ENCODE assay signal across 10 cellular contexts in the genomic region with DNA sequence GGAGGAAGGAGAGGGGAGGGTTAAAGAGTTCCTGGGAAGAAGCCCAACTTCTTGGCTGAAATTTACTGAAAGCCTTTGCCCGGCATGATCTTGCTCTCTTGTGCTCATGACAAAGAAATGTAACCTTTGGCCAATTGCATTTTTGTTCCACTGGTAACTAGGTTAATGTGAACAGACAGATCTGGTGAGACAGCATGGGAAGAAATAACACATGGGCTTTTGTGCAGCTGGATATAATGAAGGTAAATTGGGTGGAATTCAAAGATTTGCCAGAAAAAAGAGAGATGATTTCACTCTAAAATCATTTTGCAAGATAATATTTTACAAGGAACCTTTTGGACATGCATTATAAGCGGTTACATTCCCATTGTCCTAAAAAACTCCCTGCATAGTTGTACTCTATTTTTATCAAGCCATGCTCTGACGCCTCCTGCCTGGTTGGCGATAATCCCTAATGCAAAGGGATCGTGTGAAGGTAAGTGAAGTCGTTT.
DNase-seq lines count a peak whose midpoint lies in the region; ATAC-seq, FAIRE-seq and TF ChIP-seq lines count a peak whose summit lies in the region.
"Had no signal": no experiment of that assay in that cellular context is flagged by ENCODE, and none has a peak within 500 bp of the region (broad histone marks: within the 10 kb centered on the region; RNA-seq: fewer than 3 reads in every experiment).

No MANE protein-coding gene starts in this region.

- H3K27ac ChIP-seq in IMR-90 (ENCODE audit: insufficient read depth, low read length) (peak overlapping the region; percentile 50; the same call in 1 of the 2 replicates), coronary artery (peak overlapping the region in 1 of 2 donors; percentile 21), right lobe of liver (no peak overlapping the region), thoracic aorta (peak overlapping the region; percentile 45 to 49)

- POLR2A ChIA-PET in IMR-90 (lab: Charles Lee; ENCODE audit: unreplicated experiment), result interaction anchor here (0.5 kb wide), 1 partner anchor 642 kb away, joined by 3 read pairs; no protein-coding TSS in a partner anchor

- no peaks in the 10 kb centered on the region for H3K36me3 ChIP-seq in IMR-90 (ENCODE audit: control insufficient read depth, insufficient read depth, low read length)
- no peaks in the 10 kb centered on the region for H3K36me3 ChIP-seq in right lobe of liver
- no peaks in the 10 kb centered on the region for H3K36me3 ChIP-seq in thoracic aorta

- H4K8ac ChIP-seq in IMR-90 (ENCODE audit: low read depth in 2 of 2, low read length in 2 of 2), result no peak overlapping the region

- no peak for TF ChIP-seq RAD21 in IMR-90 (IDR thresholded peaks at IDR 0.05; ENCODE audit: low read length)

- no peak overlapping the region for H4K91ac ChIP-seq in IMR-90 (ENCODE audit: insufficient read depth, low read depth, low read length)

- H3K23ac ChIP-seq in IMR-90 (ENCODE audit: low read depth, low read length), result no peak overlapping the region

- TF ChIP-seq POLR2A in IMR-90 (IDR thresholded peaks at IDR 0.05; ENCODE audit: low read depth, low read length), result no peak
- no peak for TF ChIP-seq POLR2A in right lobe of liver (IDR thresholded peaks at IDR 0.05)

- in situ Hi-C loops in IMR-90 (cut with MboI; ENCODE audit: low sequenced_read_pairs), result no loop called here

- H2BK120ac ChIP-seq in IMR-90 (ENCODE audit: low read depth, low read length), result no peak overlapping the region

- no peak overlapping the region for H2AFZ ChIP-seq in IMR-90 (replicated peaks; ENCODE audit: low read length, poor library complexity)

- FAIRE-seq in D721Med (lab: Jason Lieb, UNC), result no peak

- no peaks in the 10 kb centered on the region for H3K79me1 ChIP-seq in IMR-90 (ENCODE audit: low read depth in 1 of 2, low read length in 2 of 2)

- H3K4me1 ChIP-seq in IMR-90 (ENCODE audit: control insufficient read depth, insufficient read depth, low read length) (no peaks in the 10 kb centered on the region), right lobe of liver (no peaks in the 10 kb centered on the region), thoracic aorta (ENCODE audit: control insufficient read depth in 1 of 2, low read depth in 2 of 2) (peaks cover 6 to 15% of the 10 kb centered on the region in 2 donors)

- H3K4me3 ChIP-seq in IMR-90 (ENCODE audit: insufficient read depth, low read depth, low read length), result no peak overlapping the region
- peak overlapping the region; percentile 30 for H3K4me3 ChIP-seq in coronary artery
- no peak overlapping the region for H3K4me3 ChIP-seq in right lobe of liver
- peak overlapping the region; percentile 61 for H3K4me3 ChIP-seq in thoracic aorta

- dilution Hi-C loops in IMR-90 (cut with HindIII; ENCODE audit: low sequenced_read_pairs, unreplicated experiment), result no loop called here

- no peaks in the 10 kb centered on the region for H4K20me1 ChIP-seq in IMR-90 (ENCODE audit: insufficient read depth, low read length)

- no peaks in the 10 kb centered on the region for H3K9me1 ChIP-seq in IMR-90 (ENCODE audit: insufficient read depth, low read length)

- no peak overlapping the region for H2BK15ac ChIP-seq in IMR-90 (ENCODE audit: low read depth, low read length)

- no peak overlapping the region for H2AK9ac ChIP-seq in IMR-90 (replicated peaks; ENCODE audit: low read depth, low read length, poor library complexity)

- H2AK5ac ChIP-seq in IMR-90 (ENCODE audit: low read depth, low read length), result no peak overlapping the region

- no peak overlapping the region for H2BK20ac ChIP-seq in IMR-90 (ENCODE audit: low read depth, low read length)

- TF ChIP-seq CTCF in IMR-90 (conservative IDR thresholded peaks at IDR 0.05; ENCODE audit: low read depth, low read length) (no peak), coronary artery (IDR thresholded peaks at IDR 0.05) (no peak), right lobe of liver (IDR thresholded peaks at IDR 0.05) (no peak), thoracic aorta (IDR thresholded peaks at IDR 0.05) (no peak), D721Med (IDR thresholded peaks at IDR 0.05; ENCODE audit: insufficient read depth, missing control alignments) (no peak)

- CTCF ChIA-PET in IMR-90 (lab: Yijun Ruan, JAX), result interaction anchor here (1.2 kb wide), 1 partner anchor 17 kb away, joined by 5 read pairs; no protein-coding TSS in a partner anchor

- no peak overlapping the region for H3K18ac ChIP-seq in IMR-90 (ENCODE audit: low read depth, low read length)

- no peak overlapping the region for H2BK5ac ChIP-seq in IMR-90 (ENCODE audit: low read depth, low read length, poor library complexity, severe bottlenecking)

- peak; percentile 95 for DNase-seq in IMR-90
- no peak for DNase-seq in coronary artery (ENCODE audit: low spot score)
- no peak for DNase-seq in right lobe of liver
- DNase-seq in thoracic aorta (ENCODE audit: low spot score), result no peak
- no peak for DNase-seq in central memory CD4-positive, alpha-beta T cell
- DNase-seq in D721Med (ENCODE audit: insufficient read length, low spot score), result no peak
- DNase-seq in stimulated activated CD4-positive, alpha-beta T cell treated with anti-CD3 and anti-CD28 coated beads, Interleukin-4, amount 100 ng/mL, for 24 hours, result no peak
- DNase-seq: activated CD8-positive, alpha-beta memory T cell treated with anti-CD3 and anti-CD28 coated beads, Interleukin-2, amount 50 U/mL, for 48 hours; NCI-H774 had no signal

- BruUV-seq in IMR-90 (replicated peaks; lab: Mats Ljungman, UMichigan), result no TSS peak

- H3K9ac ChIP-seq in IMR-90 (ENCODE audit: low read depth, low read length), result no peak overlapping the region

- H3K4me2 ChIP-seq in IMR-90 (ENCODE audit: low read depth, low read length), result peak overlapping the region; percentile 76

- intact Hi-C loops in IMR-90 (cut with micrococcal nuclease), result no loop called here
- intact Hi-C loops in right lobe of liver (cut with DNase I), result no loop called here

- ATAC-seq in IMR-90 (ENCODE audit: low read depth), result peak; percentile 76
- ATAC-seq in right lobe of liver, result peak; percentile 60 to 83 (median 69)
- peak; percentile 89 for ATAC-seq in thoracic aorta (ENCODE audit: insufficient number of reproducible peaks, low FRiP score, low read depth)
- no peak for ATAC-seq in GM21528 (IDR thresholded peaks at IDR 0.05; ENCODE audit: low FRiP score, unreplicated experiment)

- H3K9me3 ChIP-seq in IMR-90 (ENCODE audit: control insufficient read depth, insufficient read depth, low read length) (no peaks in the 10 kb centered on the region), right lobe of liver (no peaks in the 10 kb centered on the region), thoracic aorta (no peaks in the 10 kb centered on the region)

- no CpG with 5 or more reads among the region's 6 CpGs for WGBS in IMR-90 (ENCODE audit: extremely low coverage in 2 of 2, insufficient read length in 1 of 2), 2 experiments
- 51% methylated on average over 6 of the region's 6 CpGs for WGBS in right lobe of liver (ENCODE audit: insufficient coverage, low coverage, low lambda C conversion rate, missing lambda C conversion rate)

- H3K56ac ChIP-seq in IMR-90 (ENCODE audit: extremely low read depth, insufficient read depth, low read length), result no peak overlapping the region

- H4K5ac ChIP-seq in IMR-90 (ENCODE audit: low read depth, low read length), result no peak overlapping the region

- no peak overlapping the region for H3K14ac ChIP-seq in IMR-90 (replicated peaks; ENCODE audit: low read depth, low read length)

- H3K27me3 ChIP-seq in IMR-90 (ENCODE audit: control insufficient read depth, insufficient read depth, low read length) (no peaks in the 10 kb centered on the region), right lobe of liver (no peaks in the 10 kb centered on the region), thoracic aorta (replicated peaks; ENCODE audit: insufficient read depth) (no peaks in the 10 kb centered on the region)

- H3K4ac ChIP-seq in IMR-90 (ENCODE audit: low read depth, low read length), result no peak overlapping the region

TF ChIP-seq in IMR-90, 13 proteins besides CTCF, POLR2A, EP300 and RAD21:
- no peak for TF ChIP-seq RCOR1 (IDR thresholded peaks at IDR 0.05; ENCODE audit: insufficient replicate concordance, low read length)
- TF ChIP-seq MXI1 (IDR thresholded peaks at IDR 0.05; ENCODE audit: borderline replicate concordance, low read depth, low read length), result 0 out of 2 replicates have a peak, but pooled peaks have one; percentile 15

Comparison
In these comparisons a context has a peak if more than half of its experiments do, and no peak if none do; other contexts are left out.
1. H3K27ac ChIP-seq: peak in IMR-90 (single experiment) and thoracic aorta (2 of 2); none in right lobe of liver (0 of 3).
2. H3K4me3 ChIP-seq: peak in coronary artery (single experiment) and thoracic aorta (single experiment); none in IMR-90 (single experiment) and right lobe of liver (0 of 3).